In genomic region chr4:153222162-153222789, GRCh38 we compare ENCODE assay signal across 8 cellular contexts. TPM values are rescaled to one million over a fixed set of nuclear protein-coding genes. Genes with fewer than 3 reads are reported as not detected.
DNase-seq lines count a peak whose midpoint lies in the region; ATAC-seq, FAIRE-seq and TF ChIP-seq lines count a peak whose summit lies in the region.

No MANE protein-coding gene starts in this region.

- H3K27ac ChIP-seq in SJCRH30 (peak overlapping the region; percentile 64), rectal smooth muscle tissue (ENCODE audit: low read depth, low read length) (peak overlapping the region; percentile 86)

- H3K4me1 ChIP-seq in SJCRH30: no peaks in the 10 kb centered on the region
- peaks cover 9% of the 10 kb centered on the region for H3K4me1 ChIP-seq in rectal smooth muscle tissue (ENCODE audit: control insufficient read depth, insufficient read depth, low read length)

- H3K4me3 Mint-ChIP-seq in MCF 10A (ENCODE audit: unreplicated experiment): peak overlapping the region; percentile 87

- no peaks in the 10 kb centered on the region for H3K36me3 Mint-ChIP-seq in MCF 10A (ENCODE audit: insufficient read depth, unreplicated experiment)

- H3K27me3 ChIP-seq in SJCRH30: no peaks in the 10 kb centered on the region
- no peaks in the 10 kb centered on the region for H3K27me3 ChIP-seq in rectal smooth muscle tissue (ENCODE audit: control insufficient read depth, insufficient read depth, low read length)

- H3K9me3 ChIP-seq in SJCRH30 (replicated peaks): no peaks in the 10 kb centered on the region

- H3K9me3 Mint-ChIP-seq in MCF 10A (ENCODE audit: unreplicated experiment): no peaks in the 10 kb centered on the region

- H3K4me1 Mint-ChIP-seq in MCF 10A (ENCODE audit: insufficient read depth, unreplicated experiment): peaks cover 20% of the 10 kb centered on the region

- peak; percentile 87 for DNase-seq in AG08395 (ENCODE audit: low spot score)
- DNase-seq in GM18507 (ENCODE audit: extremely low spot score, insufficient read length, low read depth): no peak
- DNase-seq in SJCRH30: peak; percentile 72 to 81
- peak; percentile 80 for DNase-seq in MCF 10A (ENCODE audit: unreplicated experiment)

- POLR2A ChIA-PET in MCF 10A (lab: Yijun Ruan, JAX): interaction anchor here (0.5 to 2.5 kb wide), 12 partner anchors 10 to 686 kb away, joined by 3 to 23 read pairs (median 4); partner anchors contain the start of gene TRIM2

- ATAC-seq in HG03135 (IDR thresholded peaks at IDR 0.05; ENCODE audit: unreplicated experiment) (peak; percentile 20), GM21381 (IDR thresholded peaks at IDR 0.05; ENCODE audit: unreplicated experiment) (no peak)

- peak overlapping the region; percentile 85 for H3K27ac Mint-ChIP-seq in MCF 10A (ENCODE audit: low read depth, unreplicated experiment)

- H3K27me3 Mint-ChIP-seq in MCF 10A (ENCODE audit: insufficient read depth, unreplicated experiment): no peaks in the 10 kb centered on the region

- H3K36me3 ChIP-seq in SJCRH30 (peaks cover 2% of the 10 kb centered on the region; the same call in 1 of the 2 replicates), rectal smooth muscle tissue (ENCODE audit: control insufficient read depth, insufficient read depth, low read length) (no peaks in the 10 kb centered on the region)

- TF ChIP-seq CTCF in MCF 10A (IDR thresholded peaks at IDR 0.05; ENCODE audit: unreplicated experiment): no peak

- H3K4me3 ChIP-seq in SJCRH30 (peak overlapping the region; percentile 73), iPS-11a (ENCODE audit: low read depth, low read length) (peak overlapping the region; percentile 35), rectal smooth muscle tissue (ENCODE audit: low read length) (peak overlapping the region; percentile 84)

- CTCF ChIA-PET in MCF 10A (lab: Yijun Ruan, JAX): interaction anchor here (0.5 to 1.2 kb wide), 4 partner anchors 12 to 528 kb away, joined by 3 to 4 read pairs (median 3); no protein-coding TSS in a partner anchor

- intact Hi-C loops in MCF 10A (cut with micrococcal nuclease): loop anchor here (2.0 to 5.0 kb wide), 3 partner anchors 69 to 95 kb away; no protein-coding TSS in a partner anchor

- H3K9ac ChIP-seq in rectal smooth muscle tissue (ENCODE audit: low read length): peak overlapping the region; percentile 68

- peak; percentile 41 for FAIRE-seq in GM18507 (lab: Jason Lieb, UNC)

- no TSS peak for BruUV-seq in MCF 10A (replicated peaks; lab: Mats Ljungman, UMichigan)

RNA-seq across cellular contexts. Expression of gene TRIM2, which starts 18.0 kb away (rescaled TPM):
- 26.0 and 30.8 TPM in 2 replicates for total RNA-seq in SJCRH30 (2014; rRNA removed; shearing (Covaris generic))
- total RNA-seq in MCF 10A (2022): 33.0 and 37.2 TPM in 2 replicates
